Comparison of ENCODE assay signal across 4 cellular contexts in the genomic region with DNA sequence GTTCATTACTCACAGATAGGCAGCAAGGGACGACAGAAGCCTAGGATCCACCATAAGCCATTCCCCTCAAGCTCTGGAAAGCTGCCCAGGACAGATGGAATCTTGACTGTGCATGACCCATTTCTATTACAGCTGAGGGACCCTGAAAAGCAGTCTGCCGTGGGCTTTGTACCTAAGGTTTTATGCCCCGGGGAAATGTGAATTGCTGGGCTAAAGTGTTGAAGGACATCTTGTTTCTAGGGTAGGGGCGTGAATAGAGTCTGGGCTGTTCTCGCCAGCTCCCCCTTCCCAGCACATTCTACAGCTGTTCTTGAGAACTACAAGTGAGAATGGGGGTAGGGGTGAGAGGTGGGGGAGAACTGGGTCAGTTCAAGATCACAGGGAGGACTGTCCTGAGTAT.
"Had no signal": no experiment of that assay in that cellular context is flagged by ENCODE, and none has a peak within 500 bp of the region (broad histone marks: within the 10 kb centered on the region; RNA-seq: fewer than 3 reads in every experiment).

No MANE protein-coding gene starts in this region.

- H2AFZ ChIP-seq: GM23338 had no signal

- H3K4me3 ChIP-seq: GM23338 had no signal

- DNase-seq: H9, HCEC 1CT, KBM-7 had no signal

- H3K4me2 ChIP-seq: GM23338 had no signal
